Comparison of ENCODE assay signal across 1 cellular context in the genomic region with DNA sequence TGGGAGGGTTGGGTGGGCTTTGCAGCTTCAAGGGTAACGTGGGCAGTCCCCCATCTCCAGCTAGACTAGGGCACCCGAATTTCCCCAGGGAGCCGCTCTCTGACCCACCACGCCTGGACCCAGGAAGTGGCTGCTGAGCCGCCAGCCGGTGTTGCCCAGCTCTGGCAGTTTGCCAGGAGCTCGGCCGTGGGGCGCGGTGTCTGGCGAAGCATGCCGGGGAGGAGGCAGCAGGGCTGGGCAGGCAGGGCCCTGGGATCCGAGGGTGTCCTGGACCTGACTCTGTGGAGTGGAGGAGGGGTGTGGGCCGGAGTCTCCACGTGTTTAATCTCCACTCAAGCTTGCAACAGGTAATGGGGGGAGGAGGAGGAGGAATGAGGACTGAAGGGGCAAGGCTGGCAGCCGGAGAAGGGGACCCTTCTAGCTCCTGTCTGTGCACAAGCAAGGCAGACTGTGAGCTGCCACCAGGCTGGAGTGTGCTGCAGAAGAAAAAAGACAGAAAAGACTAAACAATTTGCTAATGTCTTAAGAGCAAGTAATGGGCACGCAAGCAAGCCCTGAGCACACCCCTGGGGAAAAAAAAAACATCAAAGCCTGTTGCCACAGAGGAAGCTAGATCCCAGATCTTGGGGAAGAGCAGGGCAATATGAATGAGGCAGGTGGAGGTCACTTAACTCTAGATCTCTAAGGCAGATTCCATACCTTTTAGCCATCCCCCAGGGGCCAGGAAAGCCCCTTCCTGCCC.
TF ChIP-seq lines count a peak whose summit lies in the region.

No MANE protein-coding gene starts in this region.

TF ChIP-seq in H1, 55 proteins besides CTCF, POLR2A, EP300 and RAD21 (continued from another document):
- TF ChIP-seq, protein P1, sequence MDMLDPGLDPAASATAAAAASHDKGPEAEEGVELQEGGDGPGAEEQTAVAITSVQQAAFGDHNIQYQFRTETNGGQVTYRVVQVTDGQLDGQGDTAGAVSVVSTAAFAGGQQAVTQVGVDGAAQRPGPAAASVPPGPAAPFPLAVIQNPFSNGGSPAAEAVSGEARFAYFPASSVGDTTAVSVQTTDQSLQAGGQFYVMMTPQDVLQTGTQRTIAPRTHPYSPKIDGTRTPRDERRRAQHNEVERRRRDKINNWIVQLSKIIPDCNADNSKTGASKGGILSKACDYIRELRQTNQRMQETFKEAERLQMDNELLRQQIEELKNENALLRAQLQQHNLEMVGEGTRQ (IDR thresholded peaks at IDR 0.05; ENCODE audit: low read length) = no peak
- TF ChIP-seq GABPA (IDR thresholded peaks at IDR 0.05; ENCODE audit: borderline replicate concordance, insufficient read depth, low read length) (no peak), EGR1 (IDR thresholded peaks at IDR 0.05; ENCODE audit: borderline replicate concordance, low read depth, low read length) (no peak), YY1 (IDR thresholded peaks at IDR 0.05; ENCODE audit: low read depth, low read length) (no peak), TEAD4 (IDR thresholded peaks at IDR 0.05; ENCODE audit: low read depth, low read length) (no peak), FOSL1 (IDR thresholded peaks at IDR 0.05; ENCODE audit: insufficient read depth, low read depth, low read length) (no peak)
